In genomic region chr6:3267162-3267561, GRCh38 we compare ENCODE assay signal across 18 cellular contexts. TPM values are rescaled to one million over a fixed set of nuclear protein-coding genes. Genes with fewer than 3 reads are reported as not detected.
DNase-seq lines count a peak whose midpoint lies in the region; ATAC-seq and TF ChIP-seq lines count a peak whose summit lies in the region.
"Had no signal": no experiment of that assay in that cellular context is flagged by ENCODE, and none has a peak within 500 bp of the region (broad histone marks: within the 10 kb centered on the region; RNA-seq: fewer than 3 reads in every experiment).

No MANE protein-coding gene starts in this region.

- intact Hi-C loops in left ventricle myocardium superior (cut with micrococcal nuclease) (no loop called here), left ventricle myocardium inferior (cut with micrococcal nuclease) (no loop called here), left lung (cut with DNase I) (no loop called here)

- TF ChIP-seq CTCF in left ventricle myocardium inferior (IDR thresholded peaks at IDR 0.05; ENCODE audit: borderline replicate concordance) = no peak
- TF ChIP-seq CTCF in left lung (IDR thresholded peaks at IDR 0.05) = no peak

- peaks cover 56% of the 10 kb centered on the region for H3K36me3 ChIP-seq in left ventricle myocardium inferior
- peaks cover 0 to 61% of the 10 kb centered on the region in 2 donors for H3K36me3 ChIP-seq in left lung

- H3K36me3 Mint-ChIP-seq in T-helper 17 cell (ENCODE audit: low read depth) = peaks cover 2% of the 10 kb centered on the region

- no peak overlapping the region for H3K4me3 Mint-ChIP-seq in T-helper 17 cell
- H3K4me3 Mint-ChIP-seq: HFFc6 had no signal

- DNase-seq in left ventricle myocardium superior = peak; percentile 7
- no peak for DNase-seq in left ventricle myocardium inferior
- no peak for DNase-seq in T-helper 17 cell
- DNase-seq in left lung = peak in 1 of 2 donors; percentile 66
- no peak for DNase-seq in stimulated activated CD4-positive, alpha-beta T cell treated with anti-CD3 and anti-CD28 coated beads, Interleukin-12 subunit alpha, Interleukin-12 subunit beta, amount 100 ng/mL, for 4 hours
- no peak for DNase-seq in GDM1 (lab: John Stamatoyannopoulos, UW)
- no peak for DNase-seq in T-helper 1 cell
- DNase-seq: GF-D8; HFFc6; Karpas-422; MG63; NCI-H1092 treated with DMSO at 0.1 percent for 48 hours; NCI-H226; NCI-H526 treated with DMSO at 0.1 percent for 48 hours; NK-92 treated with Interleukin-12 subunit alpha and Interleukin-12 subunit beta, amount 100 ng/mL, for 24 hours had no signal

- no peaks in the 10 kb centered on the region for H3K27me3 Mint-ChIP-seq in T-helper 17 cell

- H3K4me1 ChIP-seq in left ventricle myocardium inferior (peaks cover 21% of the 10 kb centered on the region), left lung (peaks cover 0 to 5% of the 10 kb centered on the region in 2 donors)
- H3K4me1 ChIP-seq: A549 had no signal

- H3K27me3 ChIP-seq in left ventricle myocardium inferior (ENCODE audit: low read depth) (no peaks in the 10 kb centered on the region), left lung (no peaks in the 10 kb centered on the region)
- H3K27me3 ChIP-seq: BLaER1 treated with 17β-estradiol and CSF1 and Interleukin-3, amounts not matched to agents 10 nM and 100 nM; MG63 had no signal

- H3K9me3 ChIP-seq in left ventricle myocardium inferior (replicated peaks) = no peaks in the 10 kb centered on the region
- H3K9me3 ChIP-seq in T-helper 17 cell (ENCODE audit: control insufficient read depth, low read length, poor library complexity, severe bottlenecking) = no peaks in the 10 kb centered on the region
- no peaks in the 10 kb centered on the region for H3K9me3 ChIP-seq in left lung
- H3K9me3 ChIP-seq: A549; BLaER1 treated with 17β-estradiol and CSF1 and Interleukin-3, amounts not matched to agents 10 nM and 100 nM; MG63 had no signal

- H3K27ac ChIP-seq in left ventricle myocardium inferior (replicated peaks) = no peak overlapping the region
- H3K27ac ChIP-seq in left lung = no peak overlapping the region
- H3K27ac ChIP-seq: A549; BLaER1 treated with 17β-estradiol and CSF1 and Interleukin-3, amounts not matched to agents 10 nM and 100 nM had no signal

- H3K27ac Mint-ChIP-seq in T-helper 17 cell = peak overlapping the region; percentile 72
- H3K27ac Mint-ChIP-seq: HFFc6 had no signal

- peaks cover 38% of the 10 kb centered on the region for H3K4me1 Mint-ChIP-seq in T-helper 17 cell

- H3K4me3 ChIP-seq in left ventricle myocardium inferior (no peak overlapping the region), left lung (no peak overlapping the region)
- H3K4me3 ChIP-seq: A549; BLaER1 treated with 17β-estradiol and CSF1 and Interleukin-3, amounts not matched to agents 10 nM and 100 nM; MG63 had no signal

- ATAC-seq in left ventricle myocardium superior (no peak), T-helper 17 cell (no peak), left lung (peak; percentile 79), HG03135 (IDR thresholded peaks at IDR 0.05; ENCODE audit: unreplicated experiment) (no peak)
- ATAC-seq: A549 had no signal

RNA-seq across cellular contexts. Expression of gene PSMG4, which starts 8.4 kb away (rescaled TPM):
- total RNA-seq in left ventricle myocardium superior (7.2 TPM), left ventricle myocardium inferior (11.2 TPM), T-helper 17 cell (10 to 100 TPM; 11.9 to 15.6 TPM), left lung (10 to 100 TPM; 16.9 to 22.3 TPM)

RNA-seq across cellular contexts. Expression of gene TUBB2B, which starts 39.7 kb away (rescaled TPM):
- total RNA-seq in left ventricle myocardium superior (1.0 TPM), left ventricle myocardium inferior (1.4 TPM), T-helper 17 cell (under 1 TPM; 0.75 to 0.76 TPM), left lung (1 to 10 TPM; 2.2 to 4.1 TPM)
